Comparison of ENCODE assay signal across 23 cellular contexts in the genomic region with DNA sequence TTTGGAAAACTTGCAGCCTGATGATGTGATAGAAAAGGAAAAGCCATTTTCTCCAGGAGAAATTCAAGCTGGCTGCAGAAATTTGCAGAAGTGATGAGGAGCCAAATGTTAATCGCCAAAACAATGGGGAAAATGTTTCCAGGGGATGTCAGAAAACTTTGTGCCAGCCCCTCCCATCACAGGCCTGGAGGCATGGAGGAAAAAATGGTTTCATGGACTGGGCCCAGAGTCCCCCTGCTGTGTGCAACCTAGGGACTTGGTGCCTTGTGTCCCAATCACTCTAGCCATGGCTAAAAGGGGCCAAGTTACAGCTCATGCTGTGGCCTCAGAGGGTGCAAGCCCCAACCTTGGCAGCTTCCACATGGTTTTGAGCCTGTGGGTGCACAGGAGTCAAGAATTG. TPM values are rescaled to one million over a fixed set of nuclear protein-coding genes. Genes with fewer than 3 reads are reported as not detected.
DNase-seq lines count a peak whose midpoint lies in the region; ATAC-seq, FAIRE-seq and TF ChIP-seq lines count a peak whose summit lies in the region.
"Had no signal": no experiment of that assay in that cellular context is flagged by ENCODE, and none has a peak within 500 bp of the region (broad histone marks: within the 10 kb centered on the region; RNA-seq: fewer than 3 reads in every experiment).

No MANE protein-coding gene starts in this region.

- H3K9me1 ChIP-seq in K562 (ENCODE audit: control insufficient read depth, insufficient read depth, low read length): no peaks in the 10 kb centered on the region

- intact Hi-C loops in K562 (cut with micrococcal nuclease): no loop called here

- H3K36me3 ChIP-seq in HEK293 (ENCODE audit: control insufficient read depth in 2 of 2, insufficient read depth in 1 of 2, low read length in 2 of 2) (no peaks in the 10 kb centered on the region), K562 (ENCODE audit: control insufficient read depth, insufficient read depth, low read length) (no peaks in the 10 kb centered on the region)
- H3K36me3 ChIP-seq: BE2C had no signal

- H3K4me3 ChIP-seq in A549: no peak overlapping the region
- no peak overlapping the region for H3K4me3 ChIP-seq in HEK293 (ENCODE audit: low read depth, low read length)
- H3K4me3 ChIP-seq in K562: no peak overlapping the region
- H3K4me3 ChIP-seq: GM12878, GM23338 had no signal

- TF ChIP-seq POLR2A in A549 (IDR thresholded peaks at IDR 0.05; ENCODE audit: low read length): no peak
- TF ChIP-seq POLR2A in K562 (conservative IDR thresholded peaks at IDR 0.05): no peak
- TF ChIP-seq POLR2A in GM12892 (IDR thresholded peaks at IDR 0.05; ENCODE audit: low read depth, low read length): no peak

- peaks cover 20% of the 10 kb centered on the region; the same call in 2 of the 3 replicates for H3K79me2 ChIP-seq in K562 (ENCODE audit: control insufficient read depth, insufficient read depth, low read length)

- H3K27ac ChIP-seq in A549: no peak overlapping the region
- no peak overlapping the region for H3K27ac ChIP-seq in HEK293 (ENCODE audit: extremely low read depth, low read depth, low read length)
- H3K27ac ChIP-seq in K562 (ENCODE audit: extremely low read depth, low read depth, low read length): no peak overlapping the region
- H3K27ac ChIP-seq: 22Rv1 had no signal

- no peak overlapping the region for H2AFZ ChIP-seq in K562 (ENCODE audit: low read depth, low read length)
- H2AFZ ChIP-seq: GM23338 had no signal

- CTCF ChIA-PET in A549 (lab: Yijun Ruan, JAX): no interaction called here
- CTCF ChIA-PET in HEK293 (lab: Yijun Ruan, JAX): no interaction called here
- CTCF ChIA-PET in K562 (lab: Yijun Ruan, JAX; ENCODE audit: low intra/inter-chr PET ratio): no interaction called here

- no peak for TF ChIP-seq EP300 in A549 (IDR thresholded peaks at IDR 0.05)
- TF ChIP-seq EP300 in K562 (IDR thresholded peaks at IDR 0.05; ENCODE audit: low read length): no peak

- BruUV-seq in K562 (replicated peaks; lab: Mats Ljungman, UMichigan): no TSS peak

- no peaks in the 10 kb centered on the region for H3K4me1 ChIP-seq in A549
- no peaks in the 10 kb centered on the region for H3K4me1 ChIP-seq in HEK293 (ENCODE audit: control insufficient read depth, insufficient read depth, low read length)
- no peaks in the 10 kb centered on the region for H3K4me1 ChIP-seq in K562 (replicated peaks in 1 of 2; ENCODE audit: control insufficient read depth in 2 of 2, insufficient read depth in 2 of 2, low read length in 2 of 2)
- H3K4me1 ChIP-seq: BE2C, Caco-2 had no signal

- TF ChIP-seq RAD21 in A549 (conservative IDR thresholded peaks at IDR 0.05 in 1 of 2, IDR thresholded peaks at IDR 0.05 in 1 of 2) (no peak), K562 (CRISPR knock-in tag; conservative IDR thresholded peaks at IDR 0.05 in 1 of 2, IDR thresholded peaks at IDR 0.05 in 1 of 2) (no peak)

- DNase-seq in A549 (ENCODE audit: low read depth in 1 of 2, low spot score in 1 of 2) (no peak), K562 (ENCODE audit: extremely low read depth in 1 of 4, low spot score in 3 of 4) (no peak), GM12892 (ENCODE audit: insufficient read length) (no peak), NCI-H2171 treated with DMSO at 0.1 percent for 48 hours (lab: John Stamatoyannopoulos, UW) (no peak), SW480 (ENCODE audit: low spot score) (no peak)
- DNase-seq: ACHN; AML-193; BE2C; C1 segment of cervical spinal cord; Caco-2; CD8-positive, alpha-beta T cell; DMS153; DND-41; H9; HFFc6 had no signal

- ATAC-seq in A549: no peak
- no peak for ATAC-seq in K562
- ATAC-seq: CD8-positive, alpha-beta T cell; GM12878; GM23338; HCT116 had no signal

- FAIRE-seq in A549 (lab: Jason Lieb, UNC): no peak
- no peak for FAIRE-seq in K562 (lab: Jason Lieb, UNC)
- no peak for FAIRE-seq in GM12892 (lab: Jason Lieb, UNC)
- FAIRE-seq: A204.1, G401.6, GM12878, GM18507 had no signal

- no peaks in the 10 kb centered on the region for H3K27me3 ChIP-seq in K562 (ENCODE audit: control insufficient read depth in 2 of 2, insufficient read depth in 2 of 2, low read length in 2 of 2)
- H3K27me3 ChIP-seq: BE2C had no signal

- TF ChIP-seq CTCF in A549 (IDR thresholded peaks at IDR 0.05): no peak
- no peak for TF ChIP-seq CTCF in HEK293 (tag by site-specific recombination; IDR thresholded peaks at IDR 0.05)
- no peak for TF ChIP-seq CTCF in K562 (IDR thresholded peaks at IDR 0.05 in 2 of 3, conservative IDR thresholded peaks at IDR 0.05 in 1 of 3; ENCODE audit: insufficient read depth in 2 of 3, low read depth in 1 of 3, low read length in 3 of 3)

- H3K9me3 ChIP-seq in A549 (peaks cover 7% of the 10 kb centered on the region; the same call in 1 of the 3 replicates), HEK293 (ENCODE audit: control insufficient read depth, insufficient read depth, low read depth, low read length) (no peaks in the 10 kb centered on the region), K562 (replicated peaks; ENCODE audit: control insufficient read depth, insufficient read depth, low read depth, low read length) (peaks cover 2% of the 10 kb centered on the region; the same call in 1 of the 2 replicates)

- in situ Hi-C loops in K562 (cut with MboI): no loop called here

- H4K20me1 ChIP-seq in K562 (replicated peaks; ENCODE audit: control insufficient read depth, insufficient read depth, low read length): no peaks in the 10 kb centered on the region

- POLR2A ChIA-PET in A549 (lab: Yijun Ruan, JAX) (no interaction called here), HEK293 (lab: Yijun Ruan, JAX) (no interaction called here), K562 (lab: Yijun Ruan, JAX) (interaction anchor here (1.0 to 1.2 kb wide), 2 partner anchors 9 to 10 kb away, joined by 3 read pairs; no protein-coding TSS in a partner anchor)

- H3K4me2 ChIP-seq in A549: no peak overlapping the region
- no peak overlapping the region for H3K4me2 ChIP-seq in K562 (ENCODE audit: insufficient read depth, low read length)
- H3K4me2 ChIP-seq: GM23338 had no signal

- no peak overlapping the region for H3K9ac ChIP-seq in K562 (ENCODE audit: insufficient read depth in 1 of 2, low read depth in 2 of 2, low read length in 2 of 2)

- 12% methylated on average over 1 of the region's 1 CpG for WGBS in A549 (ENCODE audit: missing lambda C conversion rate)
- 80% methylated on average over 1 of the region's 1 CpG for WGBS in K562 (ENCODE audit: insufficient coverage, low coverage, missing lambda C conversion rate)

TF ChIP-seq in A549, 52 proteins besides CTCF, POLR2A, EP300 and RAD21:
- TF ChIP-seq ZFP36 (IDR thresholded peaks at IDR 0.05; ENCODE audit: borderline replicate concordance, partially characterized antibody): peak; percentile 68
- no peak for TF ChIP-seq ZC3H11A (IDR thresholded peaks at IDR 0.05)

TF ChIP-seq in HEK293, 187 proteins besides CTCF, POLR2A, EP300 and RAD21 (continues in another document):
- TF ChIP-seq SETDB1 (IDR thresholded peaks at IDR 0.05; ENCODE audit: insufficient read length, low read length): peak; percentile 70
- peak; percentile 86 for TF ChIP-seq ZNF549 (tag by site-specific recombination; IDR thresholded peaks at IDR 0.05)
- peak; percentile 100 for TF ChIP-seq ZNF585B (tag by site-specific recombination; IDR thresholded peaks at IDR 0.05)

TF ChIP-seq in K562, 482 proteins besides CTCF, POLR2A, EP300 and RAD21 (continues in another document):
- no peak for TF ChIP-seq ZNF232 (CRISPR knock-in tag; IDR thresholded peaks at IDR 0.05)
- TF ChIP-seq ETV1 (tag; conservative IDR thresholded peaks at IDR 0.05; ENCODE audit: low read depth): no peak
- no peak for TF ChIP-seq PHB (CRISPR knock-in tag; IDR thresholded peaks at IDR 0.05)
- TF ChIP-seq ZFP36 (IDR thresholded peaks at IDR 0.05; ENCODE audit: low read depth, low read length, partially characterized antibody): peak; percentile 50
- TF ChIP-seq BRD4 (IDR thresholded peaks at IDR 0.05): no peak

RNA-seq across cellular contexts. Expression of a gene that starts 41.0 kb away (rescaled TPM):
- polyA plus RNA-seq in A549 (2011; rRNA removed): 48.2 and 49.1 TPM in 2 replicates
- 7.3 and 14.4 TPM in 2 replicates for polyA plus RNA-seq in A549 (2012; cell fraction: cytosol; rRNA removed)
- polyA plus RNA-seq in A549 (2012; cell fraction: nucleus; rRNA removed): 5.3 and 6.2 TPM in 2 replicates
- polyA plus RNA-seq in A549 (2017; fragmentation: RNase III; extraction: RNeasy Plus Mini Kit Qiagen cat#74134 plus additional on column Dnase treatment): 7.8 to 11.6 TPM (median 9.8 TPM) in 3 replicates
- 36.2 and 37.6 TPM in 2 replicates for polyA minus RNA-seq in A549 (2011; rRNA and poly(A)+ RNA removed)
- 118 and 251 TPM in 2 replicates for total RNA-seq in K562 (2011; cell fraction: chromatin; rRNA removed; ENCODE audit: low replicate concordance)
- total RNA-seq in K562 (2011; cell fraction: nucleolus; rRNA removed): 39.9 and 58.7 TPM in 2 replicates
- 91.3 and 97.2 TPM in 2 replicates for total RNA-seq in K562 (2011; cell fraction: nucleoplasm; rRNA removed)
- total RNA-seq in K562 (2014; rRNA removed): 24.7 and 25.4 TPM in 2 replicates
- total RNA-seq in K562 (2014; rRNA removed; fragmentation: Illumina TruSeq; extraction: Trizol): 44.9 and 52.7 TPM in 2 replicates
- total RNA-seq in K562 (2015; rRNA removed; fragmentation: Illumina TruSeq; extraction: Trizol): 42.6 and 46.0 TPM in 2 replicates
- 31.7 and 32.3 TPM in 2 replicates for total RNA-seq in K562 (2021)
- 98.7 and 125 TPM in 2 replicates for polyA plus RNA-seq in K562 (2011; rRNA removed)
- 17.4 and 51.0 TPM in 2 replicates for polyA plus RNA-seq in K562 (2011; cell fraction: cytosol; rRNA removed)
- 70.6 and 117 TPM in 2 replicates for polyA plus RNA-seq in K562 (2011; cell fraction: nucleus; rRNA removed)
- polyA plus RNA-seq in K562 (2012): 36.4 and 43.2 TPM in 2 replicates
- 53.4 and 95.6 TPM in 2 replicates for polyA plus RNA-seq in K562 (2014; fragmentation: Illumina TruSeq; extraction: Trizol)
- 10 to 100 TPM; 13.2 to 15.1 TPM for polyA plus RNA-seq in K562 (2014; fragmentation: Nextera tagmentation; extraction: Ambion mirVana)
- 25.1 and 31.7 TPM in 2 replicates for polyA plus RNA-seq in K562 (2014; rRNA removed)
- 153 TPM in 2 replicates for polyA minus RNA-seq in K562 (2011; rRNA and poly(A)+ RNA removed)
- polyA minus RNA-seq in K562 (2011; cell fraction: cytosol; rRNA and poly(A)+ RNA removed): 28.1 and 63.8 TPM in 2 replicates
- 40.8 and 87.7 TPM in 2 replicates for polyA minus RNA-seq in K562 (2011; cell fraction: nucleus; rRNA and poly(A)+ RNA removed)
- polyA plus RNA-seq in GM12892 (2012; ENCODE audit: missing spikeins): 20.9 TPM
